Comparison of ENCODE assay signal across 16 cellular contexts in genomic region chr6:3277251-3277650, GRCh38. TPM values are rescaled to one million over a fixed set of nuclear protein-coding genes. Genes with fewer than 3 reads are reported as not detected.
"Had no signal": no experiment of that assay in that cellular context is flagged by ENCODE, and none has a peak within 500 bp of the region (broad histone marks: within the 10 kb centered on the region; RNA-seq: fewer than 3 reads in every experiment).

No MANE protein-coding gene starts in this region.

- H3K4me1 Mint-ChIP-seq: activated CD4-positive, alpha-beta memory T cell treated with anti-CD3 and anti-CD28 coated beads, Interleukin-2, amount 10 ng/mL, durations not matched to agents 7 days and 5 days had no signal

- H3K27me3 Mint-ChIP-seq: activated CD4-positive, alpha-beta memory T cell treated with anti-CD3 and anti-CD28 coated beads, Interleukin-2, amount 10 ng/mL, durations not matched to agents 7 days and 5 days; activated naive CD8-positive, alpha-beta T cell treated with anti-CD3 and anti-CD28 coated beads for 36 hours; memory B cell; naive thymus-derived CD4-positive, alpha-beta T cell; progenitor cell of endocrine pancreas; stimulated activated naive CD8-positive, alpha-beta T cell treated with anti-CD3 and anti-CD28 coated beads, Interleukin-15, amount 100 ng/mL, for 72 hours; T-helper 17 cell had no signal

- H3K4me3 Mint-ChIP-seq: activated CD4-positive, alpha-beta memory T cell treated with anti-CD3 and anti-CD28 coated beads, Interleukin-2, amount 10 ng/mL, durations not matched to agents 7 days and 5 days; activated naive CD8-positive, alpha-beta T cell treated with anti-CD3 and anti-CD28 coated beads for 36 hours; activated T-cell treated with anti-CD3 and anti-CD28 coated beads, Interleukin-2, amount 50 U/mL, for 4 hours; memory B cell; naive thymus-derived CD4-positive, alpha-beta T cell; stimulated activated naive CD8-positive, alpha-beta T cell treated with anti-CD3 and anti-CD28 coated beads, Interleukin-15, amount 100 ng/mL, for 72 hours; T-helper 17 cell had no signal

- H3K27ac Mint-ChIP-seq: activated CD4-positive, alpha-beta memory T cell treated with anti-CD3 and anti-CD28 coated beads, Interleukin-2, amount 10 ng/mL, durations not matched to agents 7 days and 5 days; activated naive CD8-positive, alpha-beta T cell treated with anti-CD3 and anti-CD28 coated beads for 36 hours; memory B cell; T-helper 17 cell had no signal

- H3K36me3 Mint-ChIP-seq: memory B cell had no signal

- DNase-seq: activated CD4-positive, alpha-beta memory T cell treated with anti-CD3 and anti-CD28 coated beads, Interleukin-2, amount 10 ng/mL, durations not matched to agents 7 days and 5 days; activated naive CD8-positive, alpha-beta T cell treated with anti-CD3 and anti-CD28 coated beads for 36 hours; activated T-cell treated with anti-CD3 and anti-CD28 coated beads, Interleukin-2, amount 50 U/mL, for 4 hours; central memory CD4-positive, alpha-beta T cell; esophagus squamous epithelium; foreskin keratinocyte; glutamatergic neuron; left ventricle myocardium superior; mucosa of descending colon; naive thymus-derived CD4-positive, alpha-beta T cell; stimulated activated naive CD8-positive, alpha-beta T cell treated with anti-CD3 and anti-CD28 coated beads, Interleukin-15, amount 100 ng/mL, for 72 hours; T-helper 17 cell; upper lobe of left lung; WERI-Rb-1 had no signal

- H3K9me3 Mint-ChIP-seq: activated CD4-positive, alpha-beta memory T cell treated with anti-CD3 and anti-CD28 coated beads, Interleukin-2, amount 10 ng/mL, durations not matched to agents 7 days and 5 days; activated naive CD8-positive, alpha-beta T cell treated with anti-CD3 and anti-CD28 coated beads for 36 hours; activated T-cell treated with anti-CD3 and anti-CD28 coated beads, Interleukin-2, amount 50 U/mL, for 4 hours; memory B cell; stimulated activated naive CD8-positive, alpha-beta T cell treated with anti-CD3 and anti-CD28 coated beads, Interleukin-15, amount 100 ng/mL, for 72 hours had no signal

RNA-seq across cellular contexts. Expression of gene TUBB2B, which starts 49.8 kb away (rescaled TPM):
- total RNA-seq: activated CD4-positive, alpha-beta memory T cell treated with anti-CD3 and anti-CD28 coated beads, Interleukin-2, amount 10 ng/mL, durations not matched to agents 7 days and 5 days had no signal
